6 cellular contexts compared by ENCODE assay signal in the genomic region with DNA sequence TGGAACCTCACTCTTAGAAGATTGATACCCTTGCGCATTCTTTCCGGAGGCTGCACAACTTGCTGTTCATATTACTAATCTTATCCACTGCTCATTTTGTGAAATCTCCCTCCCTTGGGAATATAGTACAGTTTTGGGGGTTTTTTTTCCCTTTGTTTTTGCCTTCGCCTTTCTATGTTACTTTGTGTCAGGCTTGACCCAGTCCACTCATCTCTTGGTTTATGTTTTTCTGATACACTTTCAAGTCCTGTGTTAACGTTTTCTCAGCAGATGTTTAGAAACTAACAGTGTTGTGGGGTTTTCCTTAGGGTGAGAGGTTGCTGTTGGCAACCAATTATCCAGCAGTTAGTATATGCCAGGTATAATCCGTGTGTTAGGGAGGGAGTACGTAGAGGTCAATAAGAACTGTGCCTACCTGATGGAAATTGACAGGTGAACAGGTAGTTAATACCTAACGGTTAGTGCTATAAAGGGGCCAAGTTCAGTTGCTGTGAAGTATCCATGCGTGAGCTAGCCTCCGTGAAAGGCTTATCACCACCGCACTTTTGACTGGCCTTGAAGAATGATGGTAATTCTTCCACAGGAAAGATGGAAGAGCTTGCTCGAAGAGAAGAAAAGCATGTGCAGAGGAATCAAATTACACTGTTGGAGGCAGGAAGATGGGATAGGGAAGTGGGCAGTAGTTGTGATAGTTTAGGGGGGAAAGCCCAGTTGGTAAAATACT. TPM values are rescaled to one million over a fixed set of nuclear protein-coding genes. Genes with fewer than 3 reads are reported as not detected.
DNase-seq lines count a peak whose midpoint lies in the region; ATAC-seq and TF ChIP-seq lines count a peak whose summit lies in the region.

No MANE protein-coding gene starts in this region.

- H3K9me3 Mint-ChIP-seq in brain (peaks cover 0 to 4% (median 0%) of the 10 kb centered on the region in 5 experiments), nephron progenitor cell (no peaks in the 10 kb centered on the region)

- H3K27ac Mint-ChIP-seq in brain (peak overlapping the region; percentile 91 to 99 (median 97)), nephron progenitor cell (peak overlapping the region; percentile 97)

- H3K27me3 ChIP-seq in heart right ventricle: no peaks in the 10 kb centered on the region

- TF ChIP-seq CTCF in heart right ventricle (IDR thresholded peaks at IDR 0.05): no peak
- no peak for TF ChIP-seq CTCF in brain (conservative IDR thresholded peaks at IDR 0.05)
- TF ChIP-seq CTCF in nephron progenitor cell (IDR thresholded peaks at IDR 0.05): no peak

- peak overlapping the region; percentile 89 to 96 (median 92) for H3K4me3 Mint-ChIP-seq in brain
- peak overlapping the region; percentile 90 for H3K4me3 Mint-ChIP-seq in nephron progenitor cell

- no peaks in the 10 kb centered on the region for H3K9me3 ChIP-seq in heart right ventricle

- intact Hi-C loops in heart right ventricle (cut with DNase I): loop anchor here in 2 of 10 donors (5.0 kb wide), 2 partner anchors 213 to 658 kb away; a partner anchor contains a TSS
- intact Hi-C loops in Right ventricle myocardium inferior (cut with DNase I): no loop called here

- H3K4me1 Mint-ChIP-seq in brain (peaks cover 61% of the 10 kb centered on the region), nephron progenitor cell (peaks cover 55% of the 10 kb centered on the region)

- 4 to 6% methylated on average over 11 of the region's 11 CpGs for WGBS in heart right ventricle, 2 donors

- peaks cover 6 to 43% (median 38%) of the 10 kb centered on the region in 9 donors for H3K4me1 ChIP-seq in heart right ventricle

- peaks cover 5% of the 10 kb centered on the region for H3K36me3 Mint-ChIP-seq in brain
- peaks cover 5% of the 10 kb centered on the region for H3K36me3 Mint-ChIP-seq in nephron progenitor cell (ENCODE audit: low read depth)

- H3K36me3 ChIP-seq in heart right ventricle: peaks cover 0 to 23% (median 10%) of the 10 kb centered on the region in 9 donors

- DNase-seq in heart right ventricle (no peak), Right ventricle myocardium inferior (ENCODE audit: missing footprints) (no peak), nephron progenitor cell (no peak), cortex of kidney (lab: John Stamatoyannopoulos, UW) (no peak), COR-L47 (lab: John Stamatoyannopoulos, UW) (no peak)

- peak overlapping the region; percentile 84 to 98 (median 92) for H3K4me3 ChIP-seq in heart right ventricle

- H3K27ac ChIP-seq in heart right ventricle: peak overlapping the region; percentile 98 to 100 (median 100)

- ATAC-seq in heart right ventricle (no peak), Right ventricle myocardium inferior (no peak)

- peaks cover 12% of the 10 kb centered on the region for H3K27me3 Mint-ChIP-seq in brain
- H3K27me3 Mint-ChIP-seq in nephron progenitor cell (ENCODE audit: low read depth, poor library complexity): no peaks in the 10 kb centered on the region

RNA-seq across cellular contexts. Expression of a gene that starts 1.4 kb away (rescaled TPM):
- 10 to 100 TPM in 7 of 10 donors, 1 to 10 TPM in 3; 8.9 to 12.0 (median 10.5) TPM for total RNA-seq in heart right ventricle
- 1 to 10 TPM; 4.2 to 6.1 TPM for polyA plus RNA-seq in heart right ventricle
- total RNA-seq in Right ventricle myocardium inferior: 9.8 TPM
- polyA plus RNA-seq in brain (ENCODE audit: insufficient read depth, low read depth, low replicate concordance): 21.0 TPM

RNA-seq across cellular contexts. Expression of a gene that starts 2.0 kb away (rescaled TPM):
- total RNA-seq in heart right ventricle: 10 to 100 TPM; 13.7 to 24.7 (median 16.6) TPM
- polyA plus RNA-seq in heart right ventricle: 10 to 100 TPM; 22.7 to 31.2 TPM
- total RNA-seq in Right ventricle myocardium inferior: 20.5 TPM
- polyA plus RNA-seq in brain (ENCODE audit: insufficient read depth, low read depth, low replicate concordance): 33.4 TPM

RNA-seq across cellular contexts. Expression of a gene that starts 21.1 kb away (rescaled TPM):
- total RNA-seq in heart right ventricle: 100 to 1,000 TPM; 174 to 307 (median 224) TPM
- 100 to 1,000 TPM in 1 of 2 donors, 10 to 100 TPM in 1; 79.0 to 134 TPM for polyA plus RNA-seq in heart right ventricle
- total RNA-seq in Right ventricle myocardium inferior: 246 TPM
- polyA plus RNA-seq in brain (ENCODE audit: insufficient read depth, low read depth, low replicate concordance): not detected

RNA-seq across cellular contexts. Expression of a gene that starts 31.9 kb away (rescaled TPM):
- not detected for total RNA-seq in heart right ventricle
- not detected for polyA plus RNA-seq in heart right ventricle
- total RNA-seq in Right ventricle myocardium inferior: not detected
- polyA plus RNA-seq in brain (ENCODE audit: insufficient read depth, low read depth, low replicate concordance): not detected

RNA-seq across cellular contexts. Expression of a gene that starts 35.1 kb away (rescaled TPM):
- total RNA-seq in heart right ventricle: under 1 TPM; 0.19 to 0.81 (median 0.45) TPM
- 1 to 10 TPM in 1 of 2 donors, under 1 TPM in 1; 0.42 to 1.9 TPM for polyA plus RNA-seq in heart right ventricle
- 0.60 TPM for total RNA-seq in Right ventricle myocardium inferior
- 0.93 TPM for polyA plus RNA-seq in brain (ENCODE audit: insufficient read depth, low read depth, low replicate concordance)
